Comparison of ENCODE assay signal across 27 cellular contexts in the genomic region with DNA sequence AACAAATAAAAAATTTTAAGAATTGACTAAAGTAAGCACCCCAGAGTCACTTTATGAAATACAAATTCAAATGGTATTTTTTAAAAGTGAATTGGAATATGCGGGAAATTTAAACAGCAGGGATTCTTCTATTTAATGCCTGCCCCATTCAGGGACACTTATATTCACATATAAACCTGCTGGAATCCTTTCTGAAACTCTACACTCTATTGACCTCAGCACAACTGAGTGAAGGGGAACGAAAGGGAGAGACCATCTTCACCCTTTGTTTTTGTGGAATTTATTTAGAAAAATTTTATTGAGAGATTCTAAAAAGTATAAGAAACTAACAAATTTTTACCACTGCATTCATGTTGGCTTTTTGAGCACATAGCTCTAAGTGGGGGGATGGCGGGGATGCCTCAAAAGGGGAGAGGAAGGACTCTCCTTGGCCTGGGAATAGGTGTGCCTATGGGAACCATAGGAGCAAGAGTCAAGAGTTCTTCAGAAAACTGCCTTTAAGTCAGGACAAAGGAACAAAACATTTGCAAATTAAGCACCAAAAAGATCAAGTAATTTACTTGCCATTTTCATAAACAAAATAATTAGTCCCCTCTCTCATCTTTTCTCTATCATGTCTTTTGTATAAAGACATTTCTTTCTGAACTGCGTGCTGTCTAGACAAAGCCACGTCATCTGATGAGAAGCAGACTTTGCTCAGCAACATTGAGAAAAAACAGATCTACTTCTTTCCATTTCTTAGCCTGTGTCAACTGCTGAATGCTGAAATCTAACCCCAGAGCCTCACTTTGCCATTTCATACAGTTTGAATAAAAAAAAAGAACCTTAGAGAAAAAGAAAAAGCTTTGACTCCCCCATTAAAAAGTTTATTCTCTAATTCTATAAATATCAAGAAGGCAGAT. TPM values are rescaled to one million over a fixed set of nuclear protein-coding genes. Genes with fewer than 3 reads are reported as not detected.
DNase-seq lines count a peak whose midpoint lies in the region; ATAC-seq, FAIRE-seq and TF ChIP-seq lines count a peak whose summit lies in the region.
"Had no signal": no experiment of that assay in that cellular context is flagged by ENCODE, and none has a peak within 500 bp of the region (broad histone marks: within the 10 kb centered on the region; RNA-seq: fewer than 3 reads in every experiment).

No MANE protein-coding gene starts in this region.

- no peak for TF ChIP-seq CTCF in fibroblast of pulmonary artery (IDR thresholded peaks at IDR 0.05; ENCODE audit: low read length, missing control alignments)
- no peak for TF ChIP-seq CTCF in pancreas (IDR thresholded peaks at IDR 0.05)

- intact Hi-C loops in pancreas (cut with DNase I) = no loop called here
- intact Hi-C loops in left colon (cut with DNase I, micrococcal nuclease) = no loop called here

- H3K9me3 Mint-ChIP-seq in stimulated activated naive CD8-positive, alpha-beta T cell treated with anti-CD3 and anti-CD28 coated beads, Interleukin-15, amount 100 ng/mL, for 72 hours = peaks cover 7 to 8% of the 10 kb centered on the region in 2 donors
- H3K9me3 Mint-ChIP-seq: effector memory CD8-positive, alpha-beta T cell had no signal

- H3K9me3 ChIP-seq in pancreas = no peaks in the 10 kb centered on the region
- H3K9me3 ChIP-seq: A549, Caco-2, colonic mucosa, SJSA1, testis had no signal

- no peaks in the 10 kb centered on the region for H3K4me1 ChIP-seq in pancreas
- H3K4me1 ChIP-seq: A549; BLaER1 treated with 17β-estradiol and CSF1 and Interleukin-3, amounts not matched to agents 10 nM and 100 nM; Caco-2; colonic mucosa; SJSA1; testis had no signal

- DNase-seq in EH (ENCODE audit: low read depth) (peak; percentile 21), fibroblast of pulmonary artery (ENCODE audit: low read depth) (peak; percentile 53), pancreas (no peak), left colon (no peak), GM19239 (ENCODE audit: insufficient read length, low spot score) (no peak)
- DNase-seq in stimulated activated naive CD8-positive, alpha-beta T cell treated with anti-CD3 and anti-CD28 coated beads, Interleukin-15, amount 100 ng/mL, for 72 hours = no peak
- DNase-seq: activated CD4-positive, alpha-beta T cell treated with anti-CD3 and anti-CD28 coated beads, Interleukin-2, amount 50 U/mL, for 1 hour; activated CD8-positive, alpha-beta memory T cell treated with anti-CD3 and anti-CD28 coated beads, Interleukin-2, amount 50 U/mL, for 4 hours; activated naive CD8-positive, alpha-beta T cell treated with anti-CD3 and anti-CD28 coated beads for 36 hours; Caco-2; colonic mucosa; effector memory CD8-positive, alpha-beta T cell; head of caudate nucleus; mesendoderm; MG63; NCI-H1436; NCI-H526; posterior cingulate gyrus; T-helper 2 cell; testis had no signal

- H3K27me3 ChIP-seq in pancreas = no peaks in the 10 kb centered on the region
- H3K27me3 ChIP-seq: BLaER1 treated with 17β-estradiol and CSF1 and Interleukin-3, amounts not matched to agents 10 nM and 100 nM; colonic mucosa; MG63; SJSA1; testis had no signal

- H3K4me3 ChIP-seq in fibroblast of pulmonary artery (replicated peaks; ENCODE audit: low read depth, low read length) (no peak overlapping the region), pancreas (no peak overlapping the region)
- H3K4me3 ChIP-seq: A549; BLaER1 treated with 17β-estradiol and CSF1 and Interleukin-3, amounts not matched to agents 10 nM and 100 nM; colonic mucosa; MG63; SJSA1; testis had no signal

- no peaks in the 10 kb centered on the region for H3K4me1 Mint-ChIP-seq in stimulated activated naive CD8-positive, alpha-beta T cell treated with anti-CD3 and anti-CD28 coated beads, Interleukin-15, amount 100 ng/mL, for 72 hours
- H3K4me1 Mint-ChIP-seq: activated naive CD8-positive, alpha-beta T cell treated with anti-CD3 and anti-CD28 coated beads for 36 hours had no signal

- FAIRE-seq in pancreas (lab: Jason Lieb, UNC) = peak; percentile 45
- no peak for FAIRE-seq in GM19239 (lab: Jason Lieb, UNC)
- FAIRE-seq: A549 had no signal

- no peak overlapping the region for H3K27ac ChIP-seq in pancreas
- H3K27ac ChIP-seq: A549; BLaER1 treated with 17β-estradiol and CSF1 and Interleukin-3, amounts not matched to agents 10 nM and 100 nM; colonic mucosa; SJSA1; testis; VCaP had no signal

- 90 to 91% methylated on average over 5 of the region's 5 CpGs for WGBS in pancreas, 2 donors

- ATAC-seq in SK-N-SH treated with all-trans-retinoic acid at 6 μM for 48 hours (peak; percentile 94), pancreas (no peak), left colon (no peak), HG02763 (IDR thresholded peaks at IDR 0.05; ENCODE audit: unreplicated experiment) (no peak)
- no peak for ATAC-seq in stimulated activated naive CD8-positive, alpha-beta T cell treated with anti-CD3 and anti-CD28 coated beads, Interleukin-15, amount 100 ng/mL, for 72 hours
- ATAC-seq: A549; effector memory CD8-positive, alpha-beta T cell had no signal

- H3K27ac Mint-ChIP-seq in stimulated activated naive CD8-positive, alpha-beta T cell treated with anti-CD3 and anti-CD28 coated beads, Interleukin-15, amount 100 ng/mL, for 72 hours = no peak overlapping the region
- H3K27ac Mint-ChIP-seq: activated naive CD8-positive, alpha-beta T cell treated with anti-CD3 and anti-CD28 coated beads for 36 hours; activated T-helper 2 cell treated with anti-CD3 and anti-CD28 coated beads, Interferon-gamma antibody, Interleukin-2, Interleukin-4, amounts not matched to agents 10 μg/mL and 5 μg/mL and 100 μg/mL, durations not matched to agents 14 hours and 24 hours and 36 hours had no signal

- no peaks in the 10 kb centered on the region for H3K27me3 Mint-ChIP-seq in stimulated activated naive CD8-positive, alpha-beta T cell treated with anti-CD3 and anti-CD28 coated beads, Interleukin-15, amount 100 ng/mL, for 72 hours
- H3K27me3 Mint-ChIP-seq: activated naive CD8-positive, alpha-beta T cell treated with anti-CD3 and anti-CD28 coated beads for 36 hours; effector memory CD8-positive, alpha-beta T cell had no signal

- no peak overlapping the region for H3K4me3 Mint-ChIP-seq in stimulated activated naive CD8-positive, alpha-beta T cell treated with anti-CD3 and anti-CD28 coated beads, Interleukin-15, amount 100 ng/mL, for 72 hours
- H3K4me3 Mint-ChIP-seq: activated naive CD8-positive, alpha-beta T cell treated with anti-CD3 and anti-CD28 coated beads for 36 hours; effector memory CD8-positive, alpha-beta T cell had no signal

- peaks cover 0 to 35% (median 5%) of the 10 kb centered on the region in 3 donors for H3K36me3 ChIP-seq in pancreas

TF ChIP-seq in SK-N-SH treated with all-trans-retinoic acid at 6 μM for 48 hours, 23 proteins besides CTCF, POLR2A, EP300 and RAD21 (continues in another document):
- TF ChIP-seq ESRRG (CRISPR knock-in tag; IDR thresholded peaks at IDR 0.05) (no peak), ZNF8 (CRISPR knock-in tag; IDR thresholded peaks at IDR 0.05) (no peak), OSR1 (CRISPR knock-in tag; IDR thresholded peaks at IDR 0.05) (no peak), RARB (CRISPR knock-in tag; IDR thresholded peaks at IDR 0.05) (no peak), SNAI2 (CRISPR knock-in tag; IDR thresholded peaks at IDR 0.05) (no peak), BACH2 (CRISPR knock-in tag; IDR thresholded peaks at IDR 0.05; ENCODE audit: borderline replicate concordance) (no peak), ZNF565 (CRISPR knock-in tag; conservative IDR thresholded peaks at IDR 0.05; ENCODE audit: low read depth) (no peak), ZC3H10 (CRISPR knock-in tag; IDR thresholded peaks at IDR 0.05) (peak; percentile 70; the same call in 1 of the 2 replicates), ISL1 (CRISPR knock-in tag; IDR thresholded peaks at IDR 0.05) (peak; percentile 46; the same call in 1 of the 2 replicates), CSDC2 (CRISPR knock-in tag; IDR thresholded peaks at IDR 0.05) (no peak), ARNTL (CRISPR knock-in tag; IDR thresholded peaks at IDR 0.05; ENCODE audit: borderline replicate concordance, low read depth) (no peak), ZNF70 (CRISPR knock-in tag; IDR thresholded peaks at IDR 0.05) (no peak)
- TF ChIP-seq, protein P1, sequence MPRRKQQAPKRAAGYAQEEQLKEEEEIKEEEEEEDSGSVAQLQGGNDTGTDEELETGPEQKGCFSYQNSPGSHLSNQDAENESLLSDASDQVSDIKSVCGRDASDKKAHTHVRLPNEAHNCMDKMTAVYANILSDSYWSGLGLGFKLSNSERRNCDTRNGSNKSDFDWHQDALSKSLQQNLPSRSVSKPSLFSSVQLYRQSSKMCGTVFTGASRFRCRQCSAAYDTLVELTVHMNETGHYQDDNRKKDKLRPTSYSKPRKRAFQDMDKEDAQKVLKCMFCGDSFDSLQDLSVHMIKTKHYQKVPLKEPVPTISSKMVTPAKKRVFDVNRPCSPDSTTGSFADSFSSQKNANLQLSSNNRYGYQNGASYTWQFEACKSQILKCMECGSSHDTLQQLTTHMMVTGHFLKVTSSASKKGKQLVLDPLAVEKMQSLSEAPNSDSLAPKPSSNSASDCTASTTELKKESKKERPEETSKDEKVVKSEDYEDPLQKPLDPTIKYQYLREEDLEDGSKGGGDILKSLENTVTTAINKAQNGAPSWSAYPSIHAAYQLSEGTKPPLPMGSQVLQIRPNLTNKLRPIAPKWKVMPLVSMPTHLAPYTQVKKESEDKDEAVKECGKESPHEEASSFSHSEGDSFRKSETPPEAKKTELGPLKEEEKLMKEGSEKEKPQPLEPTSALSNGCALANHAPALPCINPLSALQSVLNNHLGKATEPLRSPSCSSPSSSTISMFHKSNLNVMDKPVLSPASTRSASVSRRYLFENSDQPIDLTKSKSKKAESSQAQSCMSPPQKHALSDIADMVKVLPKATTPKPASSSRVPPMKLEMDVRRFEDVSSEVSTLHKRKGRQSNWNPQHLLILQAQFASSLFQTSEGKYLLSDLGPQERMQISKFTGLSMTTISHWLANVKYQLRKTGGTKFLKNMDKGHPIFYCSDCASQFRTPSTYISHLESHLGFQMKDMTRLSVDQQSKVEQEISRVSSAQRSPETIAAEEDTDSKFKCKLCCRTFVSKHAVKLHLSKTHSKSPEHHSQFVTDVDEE (CRISPR knock-in tag; IDR thresholded peaks at IDR 0.05) = no peak
- TF ChIP-seq, protein P2, sequence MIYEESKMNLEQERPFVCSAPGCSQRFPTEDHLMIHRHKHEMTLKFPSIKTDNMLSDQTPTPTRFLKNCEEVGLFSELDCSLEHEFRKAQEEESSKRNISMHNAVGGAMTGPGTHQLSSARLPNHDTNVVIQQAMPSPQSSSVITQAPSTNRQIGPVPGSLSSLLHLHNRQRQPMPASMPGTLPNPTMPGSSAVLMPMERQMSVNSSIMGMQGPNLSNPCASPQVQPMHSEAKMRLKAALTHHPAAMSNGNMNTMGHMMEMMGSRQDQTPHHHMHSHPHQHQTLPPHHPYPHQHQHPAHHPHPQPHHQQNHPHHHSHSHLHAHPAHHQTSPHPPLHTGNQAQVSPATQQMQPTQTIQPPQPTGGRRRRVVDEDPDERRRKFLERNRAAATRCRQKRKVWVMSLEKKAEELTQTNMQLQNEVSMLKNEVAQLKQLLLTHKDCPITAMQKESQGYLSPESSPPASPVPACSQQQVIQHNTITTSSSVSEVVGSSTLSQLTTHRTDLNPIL (CRISPR knock-in tag; IDR thresholded peaks at IDR 0.05; ENCODE audit: low read depth) = no peak

RNA-seq across cellular contexts. Expression of a gene that starts 21.6 kb away (rescaled TPM):
- 1 to 10 TPM in 1 of 6 donors, under 1 TPM in 5; 0.28 to 1.2 (median 0.63) TPM for total RNA-seq in pancreas
- under 1 TPM; 0.38 to 0.54 TPM for polyA plus RNA-seq in pancreas
- 1 to 10 TPM; 1.3 to 2.1 TPM for total RNA-seq in left colon

Comparison
In these comparisons a context has a peak if more than half of its experiments do, and no peak if none do; other contexts are left out.
1. DNase-seq: peak in EH (single experiment) and fibroblast of pulmonary artery (single experiment); none in pancreas (0 of 6), stimulated activated naive CD8-positive, alpha-beta T cell treated with anti-CD3 and anti-CD28 coated beads, Interleukin-15, amount 100 ng/mL, for 72 hours (0 of 2), left colon (0 of 2) and GM19239 (single experiment).